Comparison of ENCODE assay signal across 30 cellular contexts in the genomic region with DNA sequence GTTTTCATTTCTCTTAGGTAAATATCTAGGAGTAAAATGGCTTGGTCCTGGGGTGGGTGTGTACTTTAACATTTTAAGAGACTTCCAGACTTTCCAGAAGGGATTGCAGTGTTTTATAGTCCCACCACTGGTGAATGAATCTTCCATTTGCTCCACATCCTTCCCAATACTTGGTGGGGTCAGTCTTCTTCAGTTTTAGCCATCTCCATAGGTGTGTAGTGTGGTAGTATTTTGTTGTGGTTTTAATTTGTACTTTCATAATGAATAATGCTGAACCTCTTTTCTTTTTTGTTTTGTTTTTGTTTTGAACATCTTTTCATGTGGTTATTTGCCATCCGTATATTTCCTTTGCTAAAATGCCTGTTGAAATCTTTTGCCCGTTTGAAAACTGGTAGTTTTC. TPM values are rescaled to one million over a fixed set of nuclear protein-coding genes. Genes with fewer than 3 reads are reported as not detected.
DNase-seq lines count a peak whose midpoint lies in the region; ATAC-seq and TF ChIP-seq lines count a peak whose summit lies in the region.
"Had no signal": no experiment of that assay in that cellular context is flagged by ENCODE, and none has a peak within 500 bp of the region (broad histone marks: within the 10 kb centered on the region; RNA-seq: fewer than 3 reads in every experiment).

No MANE protein-coding gene starts in this region.

- peaks cover 0 to 1% of the 10 kb centered on the region in 2 donors for H3K27me3 Mint-ChIP-seq in CD8-positive, alpha-beta memory T cell
- no peaks in the 10 kb centered on the region for H3K27me3 Mint-ChIP-seq in glutamatergic neuron (ENCODE audit: unreplicated experiment)

- CTCF ChIA-PET in CD8-positive, alpha-beta memory T cell (lab: Charles Lee): no interaction called here

- H3K9me3 ChIP-seq in CD8-positive, alpha-beta memory T cell (ENCODE audit: low read length): no peaks in the 10 kb centered on the region
- H3K9me3 ChIP-seq: colonic mucosa had no signal

- H3K4me1 ChIP-seq in CD8-positive, alpha-beta memory T cell (ENCODE audit: insufficient read depth, low read length): no peaks in the 10 kb centered on the region
- H3K4me1 ChIP-seq: colonic mucosa, HAP-1 had no signal

- TF ChIP-seq CTCF in VCaP (conservative IDR thresholded peaks at IDR 0.05) (no peak), glutamatergic neuron (IDR thresholded peaks at IDR 0.05; ENCODE audit: partially characterized antibody, unreplicated experiment) (no peak)

- peaks cover 54% of the 10 kb centered on the region for H3K36me3 ChIP-seq in CD8-positive, alpha-beta memory T cell (ENCODE audit: insufficient read depth, low read length)
- H3K36me3 ChIP-seq: colonic mucosa had no signal

- H3K4me3 ChIP-seq in CD8-positive, alpha-beta memory T cell (ENCODE audit: low read length): no peak overlapping the region
- H3K4me3 ChIP-seq: BLaER1, colonic mucosa, HAP-1 had no signal

- peak overlapping the region in 1 of 7 donors; percentile 22 for H3K4me3 Mint-ChIP-seq in CD8-positive, alpha-beta memory T cell
- no peak overlapping the region for H3K4me3 Mint-ChIP-seq in glutamatergic neuron (ENCODE audit: unreplicated experiment)
- H3K4me3 Mint-ChIP-seq: nephron progenitor cell had no signal

- no peak overlapping the region for H3K27ac ChIP-seq in CD8-positive, alpha-beta memory T cell (ENCODE audit: low read depth, low read length)
- peak overlapping the region; percentile 40 for H3K27ac ChIP-seq in VCaP
- H3K27ac ChIP-seq: BLaER1, colonic mucosa, epithelial cell of prostate, HL-60 had no signal

- POLR2A ChIA-PET in CD8-positive, alpha-beta memory T cell (lab: Charles Lee): no interaction called here

- H3K9me3 Mint-ChIP-seq in activated naive CD4-positive, alpha-beta T cell treated with anti-CD3 and anti-CD28 coated beads, Interleukin-2, amount 50 U/mL, for 72 hours: peaks cover 0 to 14% of the 10 kb centered on the region in 2 donors
- peaks cover 0 to 14% (median 10%) of the 10 kb centered on the region in 5 donors for H3K9me3 Mint-ChIP-seq in CD8-positive, alpha-beta memory T cell
- H3K9me3 Mint-ChIP-seq in glutamatergic neuron (ENCODE audit: unreplicated experiment): peaks cover 2% of the 10 kb centered on the region

- H3K27me3 ChIP-seq in CD8-positive, alpha-beta memory T cell (ENCODE audit: insufficient read depth, low read length, poor library complexity, severe bottlenecking): no peaks in the 10 kb centered on the region
- H3K27me3 ChIP-seq: BLaER1, colonic mucosa had no signal

- ATAC-seq in activated naive CD4-positive, alpha-beta T cell treated with anti-CD3 and anti-CD28 coated beads, Interleukin-2, amount 50 U/mL, for 72 hours: peak in 1 of 2 donors; percentile 49
- ATAC-seq: left cardiac atrium had no signal

- H3K36me3 Mint-ChIP-seq in activated naive CD4-positive, alpha-beta T cell treated with anti-CD3 and anti-CD28 coated beads, Interleukin-2, amount 50 U/mL, for 72 hours: peaks cover 34 to 60% of the 10 kb centered on the region in 2 donors
- H3K36me3 Mint-ChIP-seq in CD8-positive, alpha-beta memory T cell: peaks cover 14 to 90% (median 46%) of the 10 kb centered on the region in 3 donors
- peaks cover 10% of the 10 kb centered on the region for H3K36me3 Mint-ChIP-seq in glutamatergic neuron (ENCODE audit: unreplicated experiment)

- no peak for DNase-seq in activated naive CD4-positive, alpha-beta T cell treated with anti-CD3 and anti-CD28 coated beads, Interleukin-2, amount 50 U/mL, for 72 hours (ENCODE audit: low spot score in 2 of 2)
- DNase-seq in activated naive CD4-positive, alpha-beta T cell treated with anti-CD3 and anti-CD28 coated beads, Interleukin-2, amount 50 U/mL, for 16 hours: no peak
- no peak for DNase-seq in CD8-positive, alpha-beta memory T cell
- no peak for DNase-seq in glutamatergic neuron
- no peak for DNase-seq in NCI-H2196 treated with DMSO at 0.1 percent for 48 hours (lab: John Stamatoyannopoulos, UW; ENCODE audit: unreplicated experiment)
- no peak for DNase-seq in dermis blood vessel endothelial cell
- DNase-seq: activated CD4-positive, alpha-beta T cell treated with anti-CD3 and anti-CD28 coated beads, Interleukin-2, amount 50 U/mL, for 4 hours; activated naive CD4-positive, alpha-beta T cell; activated T-cell treated with anti-CD3 and anti-CD28 coated beads for 4 hours; anterior cingulate cortex; colonic mucosa; DMS79 treated with DMSO at 0.1 percent for 48 hours; effector CD8-positive, alpha-beta T cell; GF-D8; hypothalamus; KBM-7; left cardiac atrium; NCI-H1105 treated with DMSO at 0.1 percent for 48 hours; NCI-H526; nephron progenitor cell; SIG-M5; stimulated activated CD4-positive, alpha-beta T cell treated with anti-CD3 and anti-CD28 coated beads, Interleukin-15, amount 100 ng/mL, for 24 hours; stimulated activated CD4-positive, alpha-beta T cell treated with anti-CD3 and anti-CD28 coated beads, Interleukin-4, amount 100 ng/mL, for 4 hours; substantia nigra; trophoblast cell had no signal

- peak overlapping the region; percentile 0 to 31 for H3K27ac Mint-ChIP-seq in activated naive CD4-positive, alpha-beta T cell treated with anti-CD3 and anti-CD28 coated beads, Interleukin-2, amount 50 U/mL, for 72 hours
- peak overlapping the region in 7 of 8 donors; percentile 5 to 95 (median 69) for H3K27ac Mint-ChIP-seq in CD8-positive, alpha-beta memory T cell
- peak overlapping the region; percentile 28 for H3K27ac Mint-ChIP-seq in glutamatergic neuron (ENCODE audit: unreplicated experiment)
- H3K27ac Mint-ChIP-seq: nephron progenitor cell had no signal

- peaks cover 18 to 37% (median 31%) of the 10 kb centered on the region in 3 donors for H3K4me1 Mint-ChIP-seq in CD8-positive, alpha-beta memory T cell
- H3K4me1 Mint-ChIP-seq in glutamatergic neuron (ENCODE audit: low read depth, unreplicated experiment): no peaks in the 10 kb centered on the region
- H3K4me1 Mint-ChIP-seq: nephron progenitor cell had no signal

RNA-seq across cellular contexts. Expression of gene USP42, which starts 12.8 kb away (rescaled TPM):
- 10 to 100 TPM in 1 of 2 donors, 1 to 10 TPM in 1; 9.3 to 11.6 TPM for total RNA-seq in activated naive CD4-positive, alpha-beta T cell treated with anti-CD3 and anti-CD28 coated beads, Interleukin-2, amount 50 U/mL, for 72 hours
- total RNA-seq in CD8-positive, alpha-beta memory T cell: 10 to 100 TPM; 12.1 to 12.3 TPM
- 16.1 TPM for polyA plus RNA-seq in CD8-positive, alpha-beta memory T cell
- total RNA-seq in glutamatergic neuron (ENCODE audit: unreplicated experiment) (16.6 TPM), dermis blood vessel endothelial cell (4.9 and 5.6 TPM in 2 replicates)

RNA-seq across cellular contexts. Expression of gene EIF2AK1, which starts 58.6 kb away (rescaled TPM):
- 100 to 1,000 TPM; 120 to 131 TPM for total RNA-seq in activated naive CD4-positive, alpha-beta T cell treated with anti-CD3 and anti-CD28 coated beads, Interleukin-2, amount 50 U/mL, for 72 hours
- total RNA-seq in CD8-positive, alpha-beta memory T cell: 100 to 1,000 TPM; 103 to 110 TPM
- polyA plus RNA-seq in CD8-positive, alpha-beta memory T cell: 103 TPM
- total RNA-seq in glutamatergic neuron (ENCODE audit: unreplicated experiment): 103 TPM
- total RNA-seq in dermis blood vessel endothelial cell: 95.6 and 122 TPM in 2 replicates

Comparison
In these comparisons a context has a peak if more than half of its experiments do, and no peak if none do; other contexts are left out.
1. H3K27ac Mint-ChIP-seq: peak in every context shown above with its lines; median percentile 69 in CD8-positive, alpha-beta memory T cell; 28 in glutamatergic neuron; 16 in activated naive CD4-positive, alpha-beta T cell treated with anti-CD3 and anti-CD28 coated beads, Interleukin-2, amount 50 U/mL, for 72 hours.